ENCODE assay signal across 26 cellular contexts in genomic region chrX:109357714-109358113, GRCh38.
A peak's percentile ranks its signal among the peaks of the same experiment; 100 is the strongest.
DNase-seq lines count a peak whose midpoint lies in the region; ATAC-seq and FAIRE-seq lines count a peak whose summit lies in the region.
"Had no signal": no experiment of that assay in that cellular context is flagged by ENCODE, and none has a peak within 500 bp of the region (broad histone marks: within the 10 kb centered on the region; RNA-seq: fewer than 3 reads in every experiment).

No MANE protein-coding gene starts in this region.

- H3K27me3 ChIP-seq in naive thymus-derived CD4-positive, alpha-beta T cell (ENCODE audit: control insufficient read depth in 2 of 2, insufficient read depth in 2 of 2, low read length in 2 of 2) = no peaks in the 10 kb centered on the region

- no peaks in the 10 kb centered on the region for H3K27me3 Mint-ChIP-seq in naive thymus-derived CD4-positive, alpha-beta T cell

- FAIRE-seq in urothelium cell line (lab: Jason Lieb, UNC) = no peak
- FAIRE-seq: A549, GM12891, HepG2 had no signal

- CTCF ChIA-PET in naive thymus-derived CD4-positive, alpha-beta T cell (lab: Charles Lee) = no interaction called here

- no peaks in the 10 kb centered on the region for H3K9me3 Mint-ChIP-seq in naive thymus-derived CD4-positive, alpha-beta T cell
- H3K9me3 Mint-ChIP-seq: CD8-positive, alpha-beta memory T cell; GM23338; T-helper 2 cell treated with Interferon-gamma antibody and Interleukin-4, amounts not matched to agents 5 μg/mL and 100 μg/mL, for 36 hours had no signal

- no peaks in the 10 kb centered on the region for H3K4me1 ChIP-seq in naive thymus-derived CD4-positive, alpha-beta T cell (ENCODE audit: control insufficient read depth in 2 of 2, insufficient read depth in 2 of 2, low read length in 2 of 2)
- H3K4me1 ChIP-seq: A549 had no signal

- H3K4me3 Mint-ChIP-seq in naive thymus-derived CD4-positive, alpha-beta T cell = no peak overlapping the region
- H3K4me3 Mint-ChIP-seq: CD8-positive, alpha-beta memory T cell; GM23338; T-helper 2 cell treated with Interferon-gamma antibody and Interleukin-4, amounts not matched to agents 5 μg/mL and 100 μg/mL, for 36 hours had no signal

- no peaks in the 10 kb centered on the region for H3K4me1 Mint-ChIP-seq in naive thymus-derived CD4-positive, alpha-beta T cell
- H3K4me1 Mint-ChIP-seq: CD8-positive, alpha-beta memory T cell had no signal

- no peaks in the 10 kb centered on the region for H3K36me3 ChIP-seq in naive thymus-derived CD4-positive, alpha-beta T cell (ENCODE audit: control insufficient read depth in 2 of 3, insufficient read depth in 3 of 3, low read length in 3 of 3)

- intact Hi-C loops in naive thymus-derived CD4-positive, alpha-beta T cell (cut with micrococcal nuclease) = no loop called here

- H3K4me3 ChIP-seq in naive thymus-derived CD4-positive, alpha-beta T cell (ENCODE audit: low read length) = no peak overlapping the region
- H3K4me3 ChIP-seq: A549, GM23338, PC-9 had no signal

- no peaks in the 10 kb centered on the region for H3K36me3 Mint-ChIP-seq in naive thymus-derived CD4-positive, alpha-beta T cell
- H3K36me3 Mint-ChIP-seq: CD8-positive, alpha-beta memory T cell had no signal

- ATAC-seq in GM18511 (IDR thresholded peaks at IDR 0.05; ENCODE audit: unreplicated experiment) (peak; percentile 74), HG02852 (IDR thresholded peaks at IDR 0.05; ENCODE audit: unreplicated experiment) (peak; percentile 64), HG03045 (IDR thresholded peaks at IDR 0.05; ENCODE audit: unreplicated experiment) (no peak)
- peak; percentile 51 for ATAC-seq in naive thymus-derived CD4-positive, alpha-beta T cell
- ATAC-seq: A549, GM23338, HepG2, Right ventricle myocardium inferior had no signal

- no peak overlapping the region for H3K27ac ChIP-seq in naive thymus-derived CD4-positive, alpha-beta T cell (ENCODE audit: low read depth, low read length)
- H3K27ac ChIP-seq: A549, PC-9 had no signal

- POLR2A ChIA-PET in naive thymus-derived CD4-positive, alpha-beta T cell (lab: Charles Lee) = no interaction called here

- DNase-seq in NOMO-1 treated with DMSO at 0.1 percent for 48 hours (lab: John Stamatoyannopoulos, UW; ENCODE audit: unreplicated experiment) = peak; percentile 66
- DNase-seq in naive thymus-derived CD4-positive, alpha-beta T cell = no peak
- DNase-seq in urothelium cell line (ENCODE audit: low spot score) = no peak
- no peak for DNase-seq in NK-92 treated with Interleukin-12 subunit alpha and Interleukin-12 subunit beta, amount 100 ng/mL, for 24 hours (lab: John Stamatoyannopoulos, UW)
- DNase-seq: C1 segment of cervical spinal cord; CD8-positive, alpha-beta memory T cell; DMS 273 treated with DMSO at 0.1 percent for 48 hours; DMS79; EL; GDM1; HCEC 1CT; Karpas-422; NCI-H1694; NCI-H2029 treated with DMSO at 0.1 percent for 48 hours; NCI-H526 treated with DMSO at 0.1 percent for 48 hours; PC-9; T-helper 1 cell had no signal

- H3K9me3 ChIP-seq in naive thymus-derived CD4-positive, alpha-beta T cell (ENCODE audit: control insufficient read depth in 2 of 3, low read length in 3 of 3) = no peaks in the 10 kb centered on the region
- H3K9me3 ChIP-seq: A549 had no signal

- H3K27ac Mint-ChIP-seq in naive thymus-derived CD4-positive, alpha-beta T cell = no peak overlapping the region
- H3K27ac Mint-ChIP-seq: CD8-positive, alpha-beta memory T cell; GM23338; T-helper 2 cell treated with Interferon-gamma antibody and Interleukin-4, amounts not matched to agents 5 μg/mL and 100 μg/mL, for 36 hours had no signal
